ENCODE assay signal across 22 cellular contexts in the genomic region with DNA sequence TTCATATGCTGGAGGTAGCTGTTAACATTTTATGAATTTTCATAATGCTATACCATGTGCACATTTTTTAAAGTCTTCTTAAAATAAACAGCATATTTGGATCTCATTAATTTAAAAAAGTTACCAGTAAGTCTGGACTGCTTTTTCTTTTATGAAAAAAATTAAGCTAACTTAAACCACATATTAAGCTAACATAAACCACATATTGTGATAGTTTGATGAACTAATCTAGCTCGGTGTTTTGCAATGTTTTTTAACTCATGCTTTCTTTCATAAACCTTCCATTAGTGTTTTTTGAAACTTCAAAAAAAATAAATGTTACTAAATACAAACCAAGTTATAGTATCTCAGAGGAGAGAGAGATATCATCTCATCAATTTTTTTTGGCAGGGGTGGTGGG. TPM values are rescaled to one million over a fixed set of nuclear protein-coding genes. Genes with fewer than 3 reads are reported as not detected.
DNase-seq lines count a peak whose midpoint lies in the region; ATAC-seq, FAIRE-seq and TF ChIP-seq lines count a peak whose summit lies in the region.
"Had no signal": no experiment of that assay in that cellular context is flagged by ENCODE, and none has a peak within 500 bp of the region (broad histone marks: within the 10 kb centered on the region; RNA-seq: fewer than 3 reads in every experiment).

No MANE protein-coding gene starts in this region.

- H3K27me3 Mint-ChIP-seq in activated CD4-positive, alpha-beta T cell treated with anti-CD3 and anti-CD28 coated beads, Interleukin-2, amount 10 ng/mL, durations not matched to agents 7 days and 5 days, result no peaks in the 10 kb centered on the region
- H3K27me3 Mint-ChIP-seq in chondrocyte (ENCODE audit: low read depth), result no peaks in the 10 kb centered on the region
- H3K27me3 Mint-ChIP-seq: CD4-positive, alpha-beta T cell had no signal

- H3K4me3 Mint-ChIP-seq in activated CD4-positive, alpha-beta T cell treated with anti-CD3 and anti-CD28 coated beads, Interleukin-2, amount 10 ng/mL, durations not matched to agents 7 days and 5 days, result no peak overlapping the region
- no peak overlapping the region for H3K4me3 Mint-ChIP-seq in chondrocyte (ENCODE audit: unreplicated experiment)
- H3K4me3 Mint-ChIP-seq: CD4-positive, alpha-beta T cell had no signal

- DNase-seq in activated CD4-positive, alpha-beta T cell treated with anti-CD3 and anti-CD28 coated beads, Interleukin-2, amount 10 ng/mL, durations not matched to agents 7 days and 5 days, result no peak
- DNase-seq in activated CD4-positive, alpha-beta T cell treated with anti-CD3 and anti-CD28 coated beads, Interleukin-2, amount 50 U/mL, for 48 hours, result no peak
- DNase-seq in fibroblast of gingiva (ENCODE audit: low read depth), result peak; percentile 54
- DNase-seq in chondrocyte (ENCODE audit: low spot score), result no peak
- DNase-seq in NCI-H748 treated with DMSO at 0.1 percent for 48 hours (lab: John Stamatoyannopoulos, UW), result no peak
- DNase-seq: ACHN; CD4-positive, alpha-beta T cell; GM23248; H7; KG1; MG63; NCI-H1105 treated with DMSO at 0.1 percent for 48 hours; NCI-H146; NCI-H2029; NCI-H446 treated with DMSO at 0.1 percent for 48 hours; NCI-H526; Right ventricle myocardium superior; RPMI8226 had no signal

- POLR2A ChIA-PET in activated CD4-positive, alpha-beta T cell treated with anti-CD3 and anti-CD28 coated beads, Interleukin-2, amount 10 ng/mL, durations not matched to agents 7 days and 5 days (lab: Charles Lee), result no interaction called here

- CTCF ChIA-PET in activated CD4-positive, alpha-beta T cell treated with anti-CD3 and anti-CD28 coated beads, Interleukin-2, amount 10 ng/mL, durations not matched to agents 7 days and 5 days (lab: Charles Lee), result interaction anchor here (1.1 kb wide), 1 partner anchor 14 kb away, joined by 5 read pairs; no protein-coding TSS in a partner anchor

- peaks cover 35% of the 10 kb centered on the region for H3K36me3 Mint-ChIP-seq in activated CD4-positive, alpha-beta T cell treated with anti-CD3 and anti-CD28 coated beads, Interleukin-2, amount 10 ng/mL, durations not matched to agents 7 days and 5 days (ENCODE audit: low read depth)
- peaks cover 15% of the 10 kb centered on the region for H3K36me3 Mint-ChIP-seq in chondrocyte (ENCODE audit: low read depth)

- H3K4me1 Mint-ChIP-seq in activated CD4-positive, alpha-beta T cell treated with anti-CD3 and anti-CD28 coated beads, Interleukin-2, amount 10 ng/mL, durations not matched to agents 7 days and 5 days, result peaks cover 9% of the 10 kb centered on the region
- H3K4me1 Mint-ChIP-seq in chondrocyte (ENCODE audit: low read depth), result peaks cover 30% of the 10 kb centered on the region

- H3K9me3 Mint-ChIP-seq in activated CD4-positive, alpha-beta T cell treated with anti-CD3 and anti-CD28 coated beads, Interleukin-2, amount 10 ng/mL, durations not matched to agents 7 days and 5 days, result peaks cover 16% of the 10 kb centered on the region
- peaks cover 15% of the 10 kb centered on the region for H3K9me3 Mint-ChIP-seq in chondrocyte (ENCODE audit: low read depth)

- no peak for ATAC-seq in GM18907 (IDR thresholded peaks at IDR 0.05; ENCODE audit: unreplicated experiment)

- FAIRE-seq in islet of Langerhans (lab: Jason Lieb, UNC), result peak; percentile 81
- FAIRE-seq: D721Med, HTR-8/SVneo had no signal

- no peak for TF ChIP-seq CTCF in chondrocyte (IDR thresholded peaks at IDR 0.05)

- H3K27ac Mint-ChIP-seq in activated CD4-positive, alpha-beta T cell treated with anti-CD3 and anti-CD28 coated beads, Interleukin-2, amount 10 ng/mL, durations not matched to agents 7 days and 5 days, result peak overlapping the region; percentile 25
- H3K27ac Mint-ChIP-seq in chondrocyte (ENCODE audit: unreplicated experiment), result no peak overlapping the region
- H3K27ac Mint-ChIP-seq: CD4-positive, alpha-beta T cell had no signal

RNA-seq across cellular contexts. Expression of a gene that starts 26.5 kb away (rescaled TPM):
- total RNA-seq in activated CD4-positive, alpha-beta T cell treated with anti-CD3 and anti-CD28 coated beads, Interleukin-2, amount 10 ng/mL, durations not matched to agents 7 days and 5 days, result 10 to 100 TPM; 27.1 to 30.3 TPM
- 26.5 to 35.5 TPM (median 26.5 TPM) in 3 replicates for total RNA-seq in chondrocyte

RNA-seq across cellular contexts. Expression of a gene that starts 26.8 kb away (rescaled TPM):
- total RNA-seq in activated CD4-positive, alpha-beta T cell treated with anti-CD3 and anti-CD28 coated beads, Interleukin-2, amount 10 ng/mL, durations not matched to agents 7 days and 5 days, result 10 to 100 TPM; 27.8 to 29.0 TPM
- 28.8 to 36.5 TPM (median 36.2 TPM) in 3 replicates for total RNA-seq in chondrocyte
